Comparison of ENCODE assay signal across 8 cellular contexts in the genomic region with DNA sequence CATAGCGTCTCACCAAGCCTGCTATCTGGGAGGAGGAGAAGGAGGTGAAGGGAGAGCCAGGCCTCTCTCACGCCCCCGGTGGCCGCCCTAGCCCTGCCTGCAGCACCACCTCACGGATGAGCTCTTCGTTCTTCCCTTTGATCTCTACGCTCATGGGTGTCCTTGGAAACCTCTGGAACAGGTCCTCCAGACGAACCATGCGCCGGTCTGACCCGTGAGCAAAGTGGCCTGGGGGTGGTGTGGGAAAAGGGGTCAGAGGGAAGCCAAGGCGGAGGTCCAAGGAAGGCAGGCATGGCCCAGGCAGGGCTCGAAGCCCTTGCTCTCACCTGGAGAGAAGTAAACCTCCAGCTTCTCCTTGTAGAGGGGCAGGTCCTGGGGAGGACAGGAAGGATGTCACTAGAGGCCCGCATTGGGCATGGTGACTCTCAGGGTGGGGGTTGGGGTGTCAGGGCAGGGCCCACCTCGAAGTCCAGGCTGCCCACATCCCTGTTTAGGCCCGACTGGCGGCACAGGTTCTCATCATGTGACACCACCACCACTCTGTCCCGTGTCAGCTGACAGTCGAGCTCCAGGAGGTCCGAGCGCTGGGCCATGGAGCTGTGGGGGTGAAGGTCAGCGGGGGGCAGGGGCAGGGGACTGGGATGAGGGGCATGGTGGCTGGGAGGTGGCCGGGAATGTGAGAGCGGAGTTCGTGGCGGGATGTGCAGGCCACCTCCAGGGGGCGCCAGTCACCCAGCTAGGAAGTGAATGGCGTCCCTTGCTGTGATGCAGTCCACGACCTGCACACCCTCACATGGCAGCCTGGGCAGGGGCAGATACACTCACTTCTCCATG. TPM values are rescaled to one million over a fixed set of nuclear protein-coding genes. Genes with fewer than 3 reads are reported as not detected.
DNase-seq lines count a peak whose midpoint lies in the region; ATAC-seq, FAIRE-seq and TF ChIP-seq lines count a peak whose summit lies in the region.

No MANE protein-coding gene starts in this region.

- H3K4me1 Mint-ChIP-seq in T-helper 2 cell treated with Interferon-gamma antibody and Interleukin-4, amounts not matched to agents 5 μg/mL and 100 μg/mL, for 36 hours (ENCODE audit: low read depth): peaks cover 3% of the 10 kb centered on the region

- ATAC-seq in K562: peak; percentile 87
- peak; percentile 44 for ATAC-seq in left colon

- H3K27me3 ChIP-seq in H7 (ENCODE audit: control insufficient read depth, insufficient read depth, low read length): no peaks in the 10 kb centered on the region
- no peaks in the 10 kb centered on the region for H3K27me3 ChIP-seq in K562 (ENCODE audit: control insufficient read depth in 2 of 2, insufficient read depth in 2 of 2, low read length in 2 of 2)

- H3K4me3 ChIP-seq in AG09309 (ENCODE audit: control insufficient read depth, low read depth, low read length) (no peak overlapping the region), H7 (ENCODE audit: insufficient read depth, low read depth, low read length) (no peak overlapping the region), K562 (no peak overlapping the region)

- CTCF ChIA-PET in K562 (lab: Yijun Ruan, JAX; ENCODE audit: low intra/inter-chr PET ratio): no interaction called here

- H3K27ac Mint-ChIP-seq in T-helper 2 cell treated with Interferon-gamma antibody and Interleukin-4, amounts not matched to agents 5 μg/mL and 100 μg/mL, for 36 hours: peak overlapping the region; percentile 57

- peak; percentile 66 for FAIRE-seq in K562 (lab: Jason Lieb, UNC)

- no peaks in the 10 kb centered on the region for H3K9me3 Mint-ChIP-seq in T-helper 2 cell treated with Interferon-gamma antibody and Interleukin-4, amounts not matched to agents 5 μg/mL and 100 μg/mL, for 36 hours

- peaks cover 6% of the 10 kb centered on the region for H3K9me1 ChIP-seq in K562 (ENCODE audit: control insufficient read depth, insufficient read depth, low read length)

- TF ChIP-seq RAD21 in K562 (CRISPR knock-in tag; conservative IDR thresholded peaks at IDR 0.05 in 1 of 2, IDR thresholded peaks at IDR 0.05 in 1 of 2): peak; percentile 41 to 72

- peak overlapping the region; percentile 76 for H2AFZ ChIP-seq in K562 (ENCODE audit: low read depth, low read length)

- POLR2A ChIA-PET in K562 (lab: Yijun Ruan, JAX): interaction anchor here (0.6 to 1.6 kb wide), 4 partner anchors 10 to 524 kb away, joined by 3 to 5 read pairs (median 3); partner anchors contain the start of gene MAPK3

- intact Hi-C loops in K562 (cut with micrococcal nuclease): no loop called here
- intact Hi-C loops in left colon (cut with DNase I, micrococcal nuclease): no loop called here

- 0 out of 3 replicates have a peak overlapping the region, but pooled peaks have one; percentile 60 for H3K27ac ChIP-seq in K562 (ENCODE audit: extremely low read depth, low read depth, low read length)

- H3K79me2 ChIP-seq in K562 (ENCODE audit: control insufficient read depth, insufficient read depth, low read length): no peaks in the 10 kb centered on the region

- H3K27me3 Mint-ChIP-seq in T-helper 2 cell treated with Interferon-gamma antibody and Interleukin-4, amounts not matched to agents 5 μg/mL and 100 μg/mL, for 36 hours (ENCODE audit: low read depth): no peaks in the 10 kb centered on the region

- no TSS peak for BruUV-seq in K562 (replicated peaks; lab: Mats Ljungman, UMichigan)

- TF ChIP-seq POLR2A in K562 (conservative IDR thresholded peaks at IDR 0.05): no peak

- WGBS in K562 (ENCODE audit: insufficient coverage, low coverage, missing lambda C conversion rate): 37% methylated on average over 17 of the region's 29 CpGs

- H4K20me1 ChIP-seq in K562 (replicated peaks; ENCODE audit: control insufficient read depth, insufficient read depth, low read length): no peaks in the 10 kb centered on the region

- no peak for DNase-seq in AG09309 (ENCODE audit: low read depth)
- peak; percentile 95 for DNase-seq in H7
- peak; percentile 56 for DNase-seq in T-helper 2 cell treated with Interferon-gamma antibody and Interleukin-4, amounts not matched to agents 5 μg/mL and 100 μg/mL, for 36 hours (ENCODE audit: low spot score)
- peak; percentile 78 to 81 (median 80) for DNase-seq in K562 (ENCODE audit: extremely low read depth in 1 of 4, low spot score in 3 of 4)
- peak; percentile 72 to 83 for DNase-seq in left colon
- peak; percentile 61 to 64 for DNase-seq in stimulated activated CD8-positive, alpha-beta memory T cell treated with anti-CD3 and anti-CD28 coated beads, Interleukin-2, amount 100 ng/mL, for 48 hours (ENCODE audit: low read depth in 2 of 2)
- DNase-seq in NCI-H2081 (lab: John Stamatoyannopoulos, UW): no peak
- DNase-seq in NCI-H526 treated with DMSO at 0.1 percent for 48 hours (lab: John Stamatoyannopoulos, UW): no peak

- peaks cover 18% of the 10 kb centered on the region for H3K36me3 Mint-ChIP-seq in T-helper 2 cell treated with Interferon-gamma antibody and Interleukin-4, amounts not matched to agents 5 μg/mL and 100 μg/mL, for 36 hours (ENCODE audit: low read depth)

- peak overlapping the region in 1 of 2 experiments; percentile 82; a peak in 1 of 4 replicates for H3K9ac ChIP-seq in K562 (ENCODE audit: insufficient read depth in 1 of 2, low read depth in 2 of 2, low read length in 2 of 2)

- peak; percentile 81 for TF ChIP-seq CTCF in AG09309 (IDR thresholded peaks at IDR 0.05; ENCODE audit: control insufficient read depth, insufficient read depth, low read depth, low read length, missing control alignments)
- TF ChIP-seq CTCF in K562 (IDR thresholded peaks at IDR 0.05 in 2 of 3, conservative IDR thresholded peaks at IDR 0.05 in 1 of 3; ENCODE audit: insufficient read depth in 2 of 3, low read depth in 1 of 3, low read length in 3 of 3): peak; percentile 79 to 91 (median 81)

- H3K9me3 ChIP-seq in K562 (replicated peaks; ENCODE audit: control insufficient read depth, insufficient read depth, low read depth, low read length): no peaks in the 10 kb centered on the region

- peak overlapping the region; percentile 50 for H3K4me2 ChIP-seq in K562 (ENCODE audit: insufficient read depth, low read length)

- H3K4me3 Mint-ChIP-seq in T-helper 2 cell treated with Interferon-gamma antibody and Interleukin-4, amounts not matched to agents 5 μg/mL and 100 μg/mL, for 36 hours: no peak overlapping the region

- H3K36me3 ChIP-seq in H7 (replicated peaks; ENCODE audit: control insufficient read depth, insufficient read depth, low read length) (no peaks in the 10 kb centered on the region), K562 (ENCODE audit: control insufficient read depth, insufficient read depth, low read length) (peaks cover 16% of the 10 kb centered on the region; the same call in 1 of the 3 replicates)

- H3K4me1 ChIP-seq in K562 (replicated peaks in 1 of 2; ENCODE audit: control insufficient read depth in 2 of 2, insufficient read depth in 2 of 2, low read length in 2 of 2): peaks cover 18 to 39% of the 10 kb centered on the region in 2 experiments; a peak in 4 of 5 replicates

- no peak for TF ChIP-seq EP300 in K562 (IDR thresholded peaks at IDR 0.05; ENCODE audit: low read length)

- in situ Hi-C loops in K562 (cut with MboI): no loop called here

RNA-seq across cellular contexts. Expression of gene GDPD3, which starts 0.9 kb away (rescaled TPM):
- 0.31 and 1.8 TPM in 2 replicates for total RNA-seq in H7 (2014; rRNA removed; shearing (Covaris generic))
- 4.9 and 20.8 TPM in 2 replicates for total RNA-seq in K562 (2011; cell fraction: chromatin; rRNA removed; ENCODE audit: low replicate concordance)
- 8.7 and 14.0 TPM in 2 replicates for total RNA-seq in K562 (2011; cell fraction: nucleolus; rRNA removed)
- 7.3 and 8.0 TPM in 2 replicates for total RNA-seq in K562 (2011; cell fraction: nucleoplasm; rRNA removed)
- 0.90 and 0.91 TPM in 2 replicates for total RNA-seq in K562 (2014; rRNA removed)
- 0.47 and 0.54 TPM in 2 replicates for total RNA-seq in K562 (2014; rRNA removed; fragmentation: Illumina TruSeq; extraction: Trizol)
- total RNA-seq in K562 (2015; rRNA removed; fragmentation: Illumina TruSeq; extraction: Trizol): 1.1 TPM in 2 replicates
- 1.7 and 3.9 TPM in 2 replicates for total RNA-seq in K562 (2021)
- polyA plus RNA-seq in K562 (2011; rRNA removed): 1.9 and 2.5 TPM in 2 replicates
- 0.83 and 1.4 TPM in 2 replicates for polyA plus RNA-seq in K562 (2011; cell fraction: cytosol; rRNA removed)
- 14.1 and 18.8 TPM in 2 replicates for polyA plus RNA-seq in K562 (2011; cell fraction: nucleus; rRNA removed)
- 1.5 and 4.7 TPM in 2 replicates for polyA plus RNA-seq in K562 (2012)
- polyA plus RNA-seq in K562 (2014; fragmentation: Illumina TruSeq; extraction: Trizol): 1.0 and 1.3 TPM in 2 replicates
- polyA plus RNA-seq in K562 (2014; fragmentation: Nextera tagmentation; extraction: Ambion mirVana): 1 to 10 TPM in 1 of 2 experiments, under 1 TPM in 1; 0.51 to 1.4 TPM
- 1.2 and 1.7 TPM in 2 replicates for polyA plus RNA-seq in K562 (2014; rRNA removed)
- 0.18 and 0.53 TPM in 2 replicates for polyA minus RNA-seq in K562 (2011; rRNA and poly(A)+ RNA removed)
- 2.8 TPM in 1 of 2 replicates, not detected in the other for polyA minus RNA-seq in K562 (2011; cell fraction: cytosol; rRNA and poly(A)+ RNA removed)
- polyA minus RNA-seq in K562 (2011; cell fraction: nucleus; rRNA and poly(A)+ RNA removed): 1.8 and 2.7 TPM in 2 replicates
- total RNA-seq in left colon: 10 to 100 TPM; 62.3 to 88.7 TPM

RNA-seq across cellular contexts. Expression of gene MAPK3, which starts 10.6 kb away (rescaled TPM):
- total RNA-seq in H7 (2014; rRNA removed; shearing (Covaris generic)): 35.0 and 37.2 TPM in 2 replicates
- 34.1 and 84.8 TPM in 2 replicates for total RNA-seq in K562 (2011; cell fraction: chromatin; rRNA removed; ENCODE audit: low replicate concordance)
- 44.0 and 46.2 TPM in 2 replicates for total RNA-seq in K562 (2011; cell fraction: nucleolus; rRNA removed)
- total RNA-seq in K562 (2011; cell fraction: nucleoplasm; rRNA removed): 36.1 and 36.9 TPM in 2 replicates
- total RNA-seq in K562 (2014; rRNA removed) (15.7 and 38.0 TPM in 2 replicates), K562 (2014; rRNA removed; fragmentation: Illumina TruSeq; extraction: Trizol) (11.3 and 12.0 TPM in 2 replicates), K562 (2015; rRNA removed; fragmentation: Illumina TruSeq; extraction: Trizol) (13.3 and 13.9 TPM in 2 replicates), K562 (2021) (41.2 and 44.5 TPM in 2 replicates), left colon (100 to 1,000 TPM; 354 to 370 TPM)
- polyA plus RNA-seq in K562 (2011; rRNA removed) (44.0 and 70.0 TPM in 2 replicates), K562 (2014; fragmentation: Illumina TruSeq; extraction: Trizol) (46.6 and 55.3 TPM in 2 replicates), K562 (2014; fragmentation: Nextera tagmentation; extraction: Ambion mirVana) (1 to 10 TPM; 1.0 to 1.9 TPM), K562 (2014; rRNA removed) (23.4 and 33.8 TPM in 2 replicates)
- 59.6 and 73.9 TPM in 2 replicates for polyA plus RNA-seq in K562 (2011; cell fraction: cytosol; rRNA removed)
- 91.3 and 92.1 TPM in 2 replicates for polyA plus RNA-seq in K562 (2011; cell fraction: nucleus; rRNA removed)
- 36.1 and 53.3 TPM in 2 replicates for polyA plus RNA-seq in K562 (2012)
- 12.3 and 13.1 TPM in 2 replicates for polyA minus RNA-seq in K562 (2011; rRNA and poly(A)+ RNA removed)
- polyA minus RNA-seq in K562 (2011; cell fraction: cytosol; rRNA and poly(A)+ RNA removed): 12.5 and 21.2 TPM in 2 replicates
- polyA minus RNA-seq in K562 (2011; cell fraction: nucleus; rRNA and poly(A)+ RNA removed): 10.9 and 17.3 TPM in 2 replicates

RNA-seq across cellular contexts. Expression of gene YPEL3, which starts 16.4 kb away (rescaled TPM):
- total RNA-seq in H7 (2014; rRNA removed; shearing (Covaris generic)): 22.8 and 26.9 TPM in 2 replicates
- 14.3 and 26.4 TPM in 2 replicates for total RNA-seq in K562 (2011; cell fraction: chromatin; rRNA removed; ENCODE audit: low replicate concordance)
- total RNA-seq in K562 (2011; cell fraction: nucleolus; rRNA removed): 14.2 and 18.0 TPM in 2 replicates
- total RNA-seq in K562 (2011; cell fraction: nucleoplasm; rRNA removed): 21.4 and 28.6 TPM in 2 replicates
- 3.0 and 4.6 TPM in 2 replicates for total RNA-seq in K562 (2014; rRNA removed)
- 1.0 and 1.8 TPM in 2 replicates for total RNA-seq in K562 (2014; rRNA removed; fragmentation: Illumina TruSeq; extraction: Trizol)
- 1.1 and 1.3 TPM in 2 replicates for total RNA-seq in K562 (2015; rRNA removed; fragmentation: Illumina TruSeq; extraction: Trizol)
- 5.7 and 6.7 TPM in 2 replicates for total RNA-seq in K562 (2021)
- 3.9 and 6.8 TPM in 2 replicates for polyA plus RNA-seq in K562 (2011; rRNA removed)
- polyA plus RNA-seq in K562 (2011; cell fraction: cytosol; rRNA removed): 7.5 and 14.0 TPM in 2 replicates
- polyA plus RNA-seq in K562 (2011; cell fraction: nucleus; rRNA removed): 18.2 and 22.9 TPM in 2 replicates
- 12.5 and 45.8 TPM in 2 replicates for polyA plus RNA-seq in K562 (2012)
- 2.9 and 4.4 TPM in 2 replicates for polyA plus RNA-seq in K562 (2014; fragmentation: Illumina TruSeq; extraction: Trizol)
- polyA plus RNA-seq in K562 (2014; fragmentation: Nextera tagmentation; extraction: Ambion mirVana): under 1 TPM; 0.41 to 0.42 TPM
- 8.6 and 15.0 TPM in 2 replicates for polyA plus RNA-seq in K562 (2014; rRNA removed)
- polyA minus RNA-seq in K562 (2011; rRNA and poly(A)+ RNA removed): 1.0 and 1.5 TPM in 2 replicates
- polyA minus RNA-seq in K562 (2011; cell fraction: cytosol; rRNA and poly(A)+ RNA removed): 1.8 and 2.3 TPM in 2 replicates
- polyA minus RNA-seq in K562 (2011; cell fraction: nucleus; rRNA and poly(A)+ RNA removed): 2.4 and 4.3 TPM in 2 replicates
- total RNA-seq in left colon: 10 to 100 TPM; 30.5 to 58.2 TPM

RNA-seq across cellular contexts. Expression of gene TBX6, which starts 20.7 kb away (rescaled TPM):
- 2.9 and 4.6 TPM in 2 replicates for total RNA-seq in H7 (2014; rRNA removed; shearing (Covaris generic))
- total RNA-seq in K562 (2011; cell fraction: chromatin; rRNA removed; ENCODE audit: low replicate concordance): 0.55 and 0.69 TPM in 2 replicates
- 1.1 and 1.2 TPM in 2 replicates for total RNA-seq in K562 (2011; cell fraction: nucleolus; rRNA removed)
- total RNA-seq in K562 (2011; cell fraction: nucleoplasm; rRNA removed): 0.73 and 1.1 TPM in 2 replicates
- total RNA-seq in K562 (2014; rRNA removed) (0.09 and 0.73 TPM in 2 replicates), K562 (2014; rRNA removed; fragmentation: Illumina TruSeq; extraction: Trizol) (0.11 TPM in 1 of 2 replicates, not detected in the other), K562 (2015; rRNA removed; fragmentation: Illumina TruSeq; extraction: Trizol) (0.07 and 0.23 TPM in 2 replicates), K562 (2021) (0.18 and 0.51 TPM in 2 replicates), left colon (1 to 10 TPM in 1 of 2 donors, under 1 TPM in 1; 0.92 to 1.1 TPM)
- polyA plus RNA-seq in K562 (2011; rRNA removed) (0.07 and 0.16 TPM in 2 replicates), K562 (2014; fragmentation: Illumina TruSeq; extraction: Trizol) (0.30 and 0.31 TPM in 2 replicates), K562 (2014; fragmentation: Nextera tagmentation; extraction: Ambion mirVana) (not detected), K562 (2014; rRNA removed) (0.51 and 0.58 TPM in 2 replicates)
- polyA plus RNA-seq in K562 (2011; cell fraction: cytosol; rRNA removed): 0.10 and 0.18 TPM in 2 replicates
- polyA plus RNA-seq in K562 (2011; cell fraction: nucleus; rRNA removed): 0.88 and 0.97 TPM in 2 replicates
- 0.22 and 0.51 TPM in 2 replicates for polyA plus RNA-seq in K562 (2012)
- polyA minus RNA-seq in K562 (2011; rRNA and poly(A)+ RNA removed): not detected in 2 replicates
- polyA minus RNA-seq in K562 (2011; cell fraction: cytosol; rRNA and poly(A)+ RNA removed): not detected in 2 replicates
- polyA minus RNA-seq in K562 (2011; cell fraction: nucleus; rRNA and poly(A)+ RNA removed): 0.22 and 0.54 TPM in 2 replicates

RNA-seq across cellular contexts. Expression of gene PPP4C, which starts 36.6 kb away (rescaled TPM):
- 201 and 256 TPM in 2 replicates for total RNA-seq in H7 (2014; rRNA removed; shearing (Covaris generic))
- total RNA-seq in K562 (2011; cell fraction: chromatin; rRNA removed; ENCODE audit: low replicate concordance): 46.3 and 109 TPM in 2 replicates
- 90.3 and 97.7 TPM in 2 replicates for total RNA-seq in K562 (2011; cell fraction: nucleolus; rRNA removed)
- total RNA-seq in K562 (2011; cell fraction: nucleoplasm; rRNA removed): 76.9 and 90.5 TPM in 2 replicates
- total RNA-seq in K562 (2014; rRNA removed) (131 and 171 TPM in 2 replicates), K562 (2014; rRNA removed; fragmentation: Illumina TruSeq; extraction: Trizol) (38.9 and 59.9 TPM in 2 replicates), K562 (2015; rRNA removed; fragmentation: Illumina TruSeq; extraction: Trizol) (107 and 115 TPM in 2 replicates), K562 (2021) (158 TPM in 2 replicates), left colon (100 to 1,000 TPM; 101 to 106 TPM)
- polyA plus RNA-seq in K562 (2011; rRNA removed) (153 and 187 TPM in 2 replicates), K562 (2014; fragmentation: Illumina TruSeq; extraction: Trizol) (138 and 157 TPM in 2 replicates), K562 (2014; fragmentation: Nextera tagmentation; extraction: Ambion mirVana) (10 to 100 TPM in 1 of 2 experiments, 1 to 10 TPM in 1; 3.5 to 10.7 TPM), K562 (2014; rRNA removed) (183 TPM in 2 replicates)
- polyA plus RNA-seq in K562 (2011; cell fraction: cytosol; rRNA removed): 311 and 402 TPM in 2 replicates
- polyA plus RNA-seq in K562 (2011; cell fraction: nucleus; rRNA removed): 149 and 168 TPM in 2 replicates
- 161 and 166 TPM in 2 replicates for polyA plus RNA-seq in K562 (2012)
- 162 and 295 TPM in 2 replicates for polyA minus RNA-seq in K562 (2011; rRNA and poly(A)+ RNA removed)
- polyA minus RNA-seq in K562 (2011; cell fraction: cytosol; rRNA and poly(A)+ RNA removed): 136 and 139 TPM in 2 replicates
- polyA minus RNA-seq in K562 (2011; cell fraction: nucleus; rRNA and poly(A)+ RNA removed): 23.2 and 36.2 TPM in 2 replicates

Comparison
In these comparisons a context has a peak if more than half of its experiments do, and no peak if none do; other contexts are left out.
1. DNase-seq: peak in H7 (single experiment), T-helper 2 cell treated with Interferon-gamma antibody and Interleukin-4, amounts not matched to agents 5 μg/mL and 100 μg/mL, for 36 hours (single experiment), K562 (4 of 4), left colon (2 of 2) and stimulated activated CD8-positive, alpha-beta memory T cell treated with anti-CD3 and anti-CD28 coated beads, Interleukin-2, amount 100 ng/mL, for 48 hours (2 of 2); none in AG09309 (single experiment), NCI-H2081 (0 of 2) and NCI-H526 treated with DMSO at 0.1 percent for 48 hours (single experiment).